Comparison of ENCODE assay signal across 16 cellular contexts in genomic region chrX:8868070-8868795, GRCh38.
DNase-seq lines count a peak whose midpoint lies in the region; FAIRE-seq and TF ChIP-seq lines count a peak whose summit lies in the region.
"Had no signal": no experiment of that assay in that cellular context is flagged by ENCODE, and none has a peak within 500 bp of the region (broad histone marks: within the 10 kb centered on the region; RNA-seq: fewer than 3 reads in every experiment).

No MANE protein-coding gene starts in this region.

- TF ChIP-seq CTCF in AG04450 (IDR thresholded peaks at IDR 0.05; ENCODE audit: low read depth, low read length) (no peak), brain (conservative IDR thresholded peaks at IDR 0.05) (no peak), keratinocyte (optimal IDR thresholded peaks at IDR 0.05 in 1 of 3, IDR thresholded peaks at IDR 0.05 in 1 of 3, conservative IDR thresholded peaks at IDR 0.05 in 1 of 3; ENCODE audit: extremely low read depth in 1 of 3, insufficient read depth in 2 of 3, low read length in 3 of 3) (no peak), ascending aorta (IDR thresholded peaks at IDR 0.05) (no peak)

- CTCF ChIA-PET in AG04450 (lab: Charles Lee) = interaction anchor here (0.6 to 1.3 kb wide), 3 partner anchors 12 to 654 kb away, joined by 3 to 8 read pairs (median 3); no protein-coding TSS in a partner anchor

- H3K9me1 ChIP-seq in keratinocyte (ENCODE audit: control insufficient read depth, extremely low read depth, insufficient read depth, low read length) = no peaks in the 10 kb centered on the region

- POLR2A ChIA-PET in AG04450 (lab: Yijun Ruan, JAX) = no interaction called here

- H3K9me3 ChIP-seq in AG04450 (ENCODE audit: control insufficient read depth, insufficient read depth, low read length) (no peaks in the 10 kb centered on the region), keratinocyte (ENCODE audit: control insufficient read depth, low read depth, low read length) (no peaks in the 10 kb centered on the region), ascending aorta (no peaks in the 10 kb centered on the region)
- H3K9me3 ChIP-seq: suprapubic skin had no signal

- H3K27ac Mint-ChIP-seq in brain = peak overlapping the region in 4 of 5 experiments; percentile 16 to 81 (median 52)
- H3K27ac Mint-ChIP-seq: activated T-cell treated with anti-CD3 and anti-CD28 coated beads, Interleukin-2, amount 50 U/mL, for 24 hours; naive thymus-derived CD4-positive, alpha-beta T cell had no signal

- H3K27ac ChIP-seq in AG04450 (ENCODE audit: low read depth, low read length) = peak overlapping the region; percentile 59
- peak overlapping the region; percentile 85 for H3K27ac ChIP-seq in keratinocyte (ENCODE audit: control insufficient read depth, insufficient read depth, low read length)
- no peak overlapping the region for H3K27ac ChIP-seq in ascending aorta
- H3K27ac ChIP-seq: suprapubic skin had no signal

- peaks cover 69% of the 10 kb centered on the region for H3K4me1 Mint-ChIP-seq in brain

- no peak overlapping the region for H3K4me3 Mint-ChIP-seq in brain
- H3K4me3 Mint-ChIP-seq: activated T-cell treated with anti-CD3 and anti-CD28 coated beads, Interleukin-2, amount 50 U/mL, for 24 hours; naive thymus-derived CD4-positive, alpha-beta T cell had no signal

- peaks cover 0 to 5% (median 0%) of the 10 kb centered on the region in 5 experiments for H3K9me3 Mint-ChIP-seq in brain
- H3K9me3 Mint-ChIP-seq: activated T-cell treated with anti-CD3 and anti-CD28 coated beads, Interleukin-2, amount 50 U/mL, for 24 hours had no signal

- H3K4me1 ChIP-seq in keratinocyte (ENCODE audit: control insufficient read depth, extremely low read depth, insufficient read depth, low read length) (peaks cover 19% of the 10 kb centered on the region), ascending aorta (peaks cover 0 to 14% of the 10 kb centered on the region in 2 donors)
- H3K4me1 ChIP-seq: suprapubic skin had no signal

- H4K20me1 ChIP-seq in keratinocyte (ENCODE audit: control insufficient read depth, extremely low read depth, insufficient read depth, low read length) = no peaks in the 10 kb centered on the region

- H3K4me3 ChIP-seq in AG04450 (ENCODE audit: low read depth, low read length) = no peak overlapping the region
- H3K4me3 ChIP-seq in keratinocyte (ENCODE audit: control insufficient read depth in 2 of 3, extremely low read depth in 1 of 3, insufficient read depth in 2 of 3, low read depth in 1 of 3, low read length in 3 of 3) = no peak overlapping the region
- H3K4me3 ChIP-seq in ascending aorta = no peak overlapping the region
- H3K4me3 ChIP-seq: suprapubic skin had no signal

- no peaks in the 10 kb centered on the region for H3K36me3 ChIP-seq in keratinocyte (ENCODE audit: control insufficient read depth in 2 of 2, extremely low read depth in 1 of 2, insufficient read depth in 2 of 2, low read length in 2 of 2)
- H3K36me3 ChIP-seq in ascending aorta = no peaks in the 10 kb centered on the region
- H3K36me3 ChIP-seq: suprapubic skin had no signal

- no peaks in the 10 kb centered on the region for H3K36me3 Mint-ChIP-seq in brain
- H3K36me3 Mint-ChIP-seq: naive thymus-derived CD4-positive, alpha-beta T cell had no signal

- peak overlapping the region; percentile 69 for H3K4me2 ChIP-seq in keratinocyte (ENCODE audit: control insufficient read depth, extremely low read depth, insufficient read depth, low read depth, low read length)

- H3K27me3 Mint-ChIP-seq in brain = peaks cover 4% of the 10 kb centered on the region

- dilution Hi-C loops in keratinocyte (cut with MboI; ENCODE audit: extremely low pct_ligation_motif_present, low sequenced_read_pairs) = no loop called here

- H3K79me2 ChIP-seq in keratinocyte (ENCODE audit: control insufficient read depth, insufficient read depth, low read length) = no peaks in the 10 kb centered on the region

- H3K27me3 ChIP-seq in AG04450 (ENCODE audit: control insufficient read depth, insufficient read depth, low read length) = no peaks in the 10 kb centered on the region
- H3K27me3 ChIP-seq in keratinocyte (ENCODE audit: control insufficient read depth, extremely low read depth, insufficient read depth, low read length) = no peaks in the 10 kb centered on the region
- no peaks in the 10 kb centered on the region for H3K27me3 ChIP-seq in ascending aorta
- H3K27me3 ChIP-seq: suprapubic skin had no signal

- H2AFZ ChIP-seq in keratinocyte (ENCODE audit: control insufficient read depth, low read length) = no peak overlapping the region

- intact Hi-C loops in ascending aorta (cut with DNase I) = loop anchor here (10.0 kb wide), 2 partner anchors 477 to 597 kb away; partner anchors contain the start of gene TBL1X

- peak overlapping the region; percentile 55 for H3K9ac ChIP-seq in keratinocyte (ENCODE audit: control insufficient read depth, extremely low read depth, insufficient read depth, low read length)

- FAIRE-seq in keratinocyte (lab: Jason Lieb, UNC) = peak; percentile 51

- DNase-seq in AG04450 (ENCODE audit: low read depth, low spot score) (peak; percentile 65), HS-5 (ENCODE audit: low read depth) (peak; percentile 74), keratinocyte (ENCODE audit: low read depth, low spot score) (peak; percentile 85), cerebellar cortex (ENCODE audit: low spot score) (no peak), activated gamma-delta T cell (lab: John Stamatoyannopoulos, UW) (no peak), ascending aorta (ENCODE audit: low spot score in 2 of 2) (no peak), 8988T (no peak)
- DNase-seq: activated CD4-positive, alpha-beta T cell treated with anti-CD3 and anti-CD28 coated beads for 48 hours; activated T-cell treated with anti-CD3 and anti-CD28 coated beads, Interleukin-2, amount 50 U/mL, for 24 hours; amniotic stem cell; naive thymus-derived CD4-positive, alpha-beta T cell; NCI-H2081; NCI-H748 treated with DMSO at 0.1 percent for 48 hours; Right ventricle myocardium superior had no signal

Comparison
In these comparisons a context has a peak if more than half of its experiments do, and no peak if none do; other contexts are left out.
1. DNase-seq: peak in AG04450 (single experiment), HS-5 (single experiment) and keratinocyte (single experiment); none in cerebellar cortex (single experiment), activated gamma-delta T cell (single experiment), ascending aorta (0 of 2) and 8988T (single experiment).
2. H3K27ac ChIP-seq: peak in AG04450 (single experiment) and keratinocyte (single experiment); none in ascending aorta (0 of 2).